Comparison of ENCODE assay signal across 8 cellular contexts in genomic region chr3:126356373-126357298, GRCh38. TPM values are rescaled to one million over a fixed set of nuclear protein-coding genes. Genes with fewer than 3 reads are reported as not detected.
DNase-seq lines count a peak whose midpoint lies in the region; TF ChIP-seq lines count a peak whose summit lies in the region.

No MANE protein-coding gene starts in this region.

- no peaks in the 10 kb centered on the region for H3K9me3 Mint-ChIP-seq in T-helper 2 cell treated with Interferon-gamma antibody and Interleukin-4, amounts not matched to agents 5 μg/mL and 100 μg/mL, for 36 hours

- no peaks in the 10 kb centered on the region for H3K36me3 ChIP-seq in neural cell (ENCODE audit: insufficient read depth, low read length)

- peak overlapping the region; percentile 76 for H3K4me3 Mint-ChIP-seq in T-helper 2 cell treated with Interferon-gamma antibody and Interleukin-4, amounts not matched to agents 5 μg/mL and 100 μg/mL, for 36 hours

- H3K9me2 ChIP-seq in neural cell (ENCODE audit: insufficient read depth, low read length) = no peaks in the 10 kb centered on the region

- H3K27ac Mint-ChIP-seq in T-helper 2 cell treated with Interferon-gamma antibody and Interleukin-4, amounts not matched to agents 5 μg/mL and 100 μg/mL, for 36 hours = no peak overlapping the region

- H2AFZ ChIP-seq in neural cell (ENCODE audit: low read depth, low read length) = no peak overlapping the region

- no peak overlapping the region for H3K27ac ChIP-seq in neural cell (ENCODE audit: low read length)

- no peak for TF ChIP-seq EP300 in neural cell (conservative IDR thresholded peaks at IDR 0.05; ENCODE audit: poor library complexity, severe bottlenecking)

- no peaks in the 10 kb centered on the region for H3K79me2 ChIP-seq in neural cell (replicated peaks; ENCODE audit: insufficient read depth, low read length)

- no peaks in the 10 kb centered on the region for H3K36me3 Mint-ChIP-seq in T-helper 2 cell treated with Interferon-gamma antibody and Interleukin-4, amounts not matched to agents 5 μg/mL and 100 μg/mL, for 36 hours (ENCODE audit: low read depth)

- peak overlapping the region; percentile 25 for H3K4me2 ChIP-seq in neural cell (ENCODE audit: low read length)

- peak; percentile 8 for DNase-seq in activated T-cell treated with anti-CD3 and anti-CD28 coated beads for 1 hour (ENCODE audit: low read depth)
- DNase-seq in activated T-cell treated with anti-CD3 and anti-CD28 coated beads, Interleukin-2, amount 50 U/mL, for 48 hours = no peak
- no peak for DNase-seq in T-helper 2 cell treated with Interferon-gamma antibody and Interleukin-4, amounts not matched to agents 5 μg/mL and 100 μg/mL, for 36 hours (ENCODE audit: low spot score)
- peak; percentile 12 for DNase-seq in fibroblast of mammary gland (ENCODE audit: low read depth)
- no peak for DNase-seq in GM19238 (ENCODE audit: insufficient read length, low spot score)
- no peak for DNase-seq in SIG-M5 (lab: John Stamatoyannopoulos, UW)
- DNase-seq in foreskin melanocyte = no peak

- peak overlapping the region; percentile 52 for H3K4me3 ChIP-seq in fibroblast of mammary gland (ENCODE audit: control insufficient read depth, low read depth, low read length)
- H3K4me3 ChIP-seq in neural cell (ENCODE audit: low read length) = peak overlapping the region; percentile 67

- TF ChIP-seq RAD21 in neural cell (conservative IDR thresholded peaks at IDR 0.05) = no peak

- H3K27me3 Mint-ChIP-seq in T-helper 2 cell treated with Interferon-gamma antibody and Interleukin-4, amounts not matched to agents 5 μg/mL and 100 μg/mL, for 36 hours (ENCODE audit: low read depth) = peaks cover 43% of the 10 kb centered on the region

- no peaks in the 10 kb centered on the region for H3F3A ChIP-seq in neural cell (ENCODE audit: insufficient read depth, low read length, poor library complexity, severe bottlenecking)

- peaks cover 31% of the 10 kb centered on the region for H3K27me3 ChIP-seq in neural cell (ENCODE audit: insufficient read depth, low read depth, low read length)

- peak overlapping the region; percentile 48 for H3K9ac ChIP-seq in neural cell (ENCODE audit: low read length)

- TF ChIP-seq CTCF in fibroblast of mammary gland (conservative IDR thresholded peaks at IDR 0.05; ENCODE audit: control insufficient read depth, insufficient read depth, low read depth, low read length) = no peak
- no peak for TF ChIP-seq CTCF in neural cell (IDR thresholded peaks at IDR 0.05; ENCODE audit: poor library complexity, severe bottlenecking)

- H4K20me1 ChIP-seq in neural cell (ENCODE audit: insufficient read depth) = no peaks in the 10 kb centered on the region

- no peaks in the 10 kb centered on the region for H3K9me3 ChIP-seq in neural cell (ENCODE audit: low read length)

- H3K4me1 Mint-ChIP-seq in T-helper 2 cell treated with Interferon-gamma antibody and Interleukin-4, amounts not matched to agents 5 μg/mL and 100 μg/mL, for 36 hours (ENCODE audit: low read depth) = peaks cover 11% of the 10 kb centered on the region

TF ChIP-seq in neural cell, 6 proteins besides CTCF, POLR2A, EP300 and RAD21:
- TF ChIP-seq EZH2 (IDR thresholded peaks at IDR 0.05; ENCODE audit: borderline replicate concordance, insufficient read depth, low read length, poor library complexity, severe bottlenecking) (no peak), MXI1 (conservative IDR thresholded peaks at IDR 0.05; ENCODE audit: poor library complexity, severe bottlenecking) (no peak), REST (IDR thresholded peaks at IDR 0.05; ENCODE audit: borderline replicate concordance) (no peak), TAF1 (IDR thresholded peaks at IDR 0.05; ENCODE audit: low read depth) (no peak), SMC3 (conservative IDR thresholded peaks at IDR 0.05; ENCODE audit: poor library complexity) (no peak)
TF ChIP-seq in neural cell: peak in this region for 0.

RNA-seq across cellular contexts. Expression of gene KLF15, which starts 0.6 kb away (rescaled TPM):
- polyA plus RNA-seq in neural cell = 0.46 TPM in 1 of 2 replicates, not detected in the other
- 0.46 and 0.49 TPM in 2 replicates for polyA minus RNA-seq in neural cell

RNA-seq across cellular contexts. Expression of gene CFAP100, which starts 38.1 kb away (rescaled TPM):
- 2.3 TPM in 1 of 2 replicates, not detected in the other for polyA plus RNA-seq in neural cell
- polyA minus RNA-seq in neural cell = 2.2 TPM in 1 of 2 replicates, not detected in the other

Comparison
In these comparisons a context has a peak if more than half of its experiments do, and no peak if none do; other contexts are left out.
1. DNase-seq: peak in activated T-cell treated with anti-CD3 and anti-CD28 coated beads for 1 hour (single experiment) and fibroblast of mammary gland (single experiment); none in activated T-cell treated with anti-CD3 and anti-CD28 coated beads, Interleukin-2, amount 50 U/mL, for 48 hours (0 of 2), T-helper 2 cell treated with Interferon-gamma antibody and Interleukin-4, amounts not matched to agents 5 μg/mL and 100 μg/mL, for 36 hours (single experiment), GM19238 (single experiment), SIG-M5 (single experiment) and foreskin melanocyte (single experiment).